8 cellular contexts compared by ENCODE assay signal in the genomic region with DNA sequence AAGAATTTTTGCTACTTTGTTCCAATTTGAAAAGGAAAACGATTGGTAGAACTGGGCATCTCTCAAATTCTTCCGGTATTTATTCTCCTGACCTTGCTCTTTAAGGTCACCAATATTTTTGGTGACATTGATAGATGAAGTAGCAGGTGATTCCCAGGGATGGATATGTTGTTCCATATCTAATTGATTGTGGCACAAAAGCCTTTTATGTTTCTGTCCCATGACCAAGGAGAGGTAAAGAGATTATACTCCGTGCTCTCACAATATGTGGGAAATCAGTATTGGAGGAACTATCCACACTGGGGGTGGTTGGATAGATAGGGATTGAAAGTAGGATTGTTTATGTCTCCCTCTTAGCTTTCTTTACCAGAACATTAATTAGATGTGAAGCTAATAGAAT.
"Had no signal": no experiment of that assay in that cellular context is flagged by ENCODE, and none has a peak within 500 bp of the region (broad histone marks: within the 10 kb centered on the region; RNA-seq: fewer than 3 reads in every experiment).

No MANE protein-coding gene starts in this region.

- H3K36me3 ChIP-seq: HAP-1 had no signal

- DNase-seq: GM23248, GOT3, H7, H9, HCEC 1CT, HFFc6 had no signal

- H3K27ac ChIP-seq: GM23248 had no signal

- H3K9me3 ChIP-seq: HAP-1 had no signal

- H3K4me1 ChIP-seq: HAP-1 had no signal

- H3K4me2 ChIP-seq: GM23338 had no signal

- H2AFZ ChIP-seq: GM23248, GM23338 had no signal

- H3K4me3 ChIP-seq: GM23248, GM23338, HAP-1 had no signal

- H3K9ac ChIP-seq: GM23248 had no signal
